Comparison of ENCODE assay signal across 1 cellular context in the genomic region with DNA sequence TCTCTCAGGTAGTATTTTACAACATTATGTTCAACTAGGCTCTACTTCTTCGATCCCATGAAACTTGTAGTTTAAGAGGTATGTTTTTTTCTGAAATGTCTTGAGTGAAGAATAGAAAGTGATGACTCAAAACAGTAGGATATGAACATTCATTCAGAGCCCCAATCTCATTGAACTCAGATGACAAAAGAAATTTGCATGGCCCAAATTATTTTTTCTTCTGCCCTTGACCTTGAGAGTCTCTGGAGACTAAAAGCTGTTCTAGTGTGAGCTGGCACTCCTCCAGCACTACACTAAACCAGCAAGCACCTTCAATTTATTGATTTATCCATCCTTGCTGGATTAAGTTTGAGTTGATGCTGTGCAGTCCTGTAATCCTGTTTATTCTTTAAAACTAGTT.
TF ChIP-seq lines count a peak whose summit lies in the region.

No MANE protein-coding gene starts in this region.

TF ChIP-seq in GM23338, 12 proteins besides CTCF, POLR2A, EP300 and RAD21 (continued from another document):
- TF ChIP-seq, protein P1, sequence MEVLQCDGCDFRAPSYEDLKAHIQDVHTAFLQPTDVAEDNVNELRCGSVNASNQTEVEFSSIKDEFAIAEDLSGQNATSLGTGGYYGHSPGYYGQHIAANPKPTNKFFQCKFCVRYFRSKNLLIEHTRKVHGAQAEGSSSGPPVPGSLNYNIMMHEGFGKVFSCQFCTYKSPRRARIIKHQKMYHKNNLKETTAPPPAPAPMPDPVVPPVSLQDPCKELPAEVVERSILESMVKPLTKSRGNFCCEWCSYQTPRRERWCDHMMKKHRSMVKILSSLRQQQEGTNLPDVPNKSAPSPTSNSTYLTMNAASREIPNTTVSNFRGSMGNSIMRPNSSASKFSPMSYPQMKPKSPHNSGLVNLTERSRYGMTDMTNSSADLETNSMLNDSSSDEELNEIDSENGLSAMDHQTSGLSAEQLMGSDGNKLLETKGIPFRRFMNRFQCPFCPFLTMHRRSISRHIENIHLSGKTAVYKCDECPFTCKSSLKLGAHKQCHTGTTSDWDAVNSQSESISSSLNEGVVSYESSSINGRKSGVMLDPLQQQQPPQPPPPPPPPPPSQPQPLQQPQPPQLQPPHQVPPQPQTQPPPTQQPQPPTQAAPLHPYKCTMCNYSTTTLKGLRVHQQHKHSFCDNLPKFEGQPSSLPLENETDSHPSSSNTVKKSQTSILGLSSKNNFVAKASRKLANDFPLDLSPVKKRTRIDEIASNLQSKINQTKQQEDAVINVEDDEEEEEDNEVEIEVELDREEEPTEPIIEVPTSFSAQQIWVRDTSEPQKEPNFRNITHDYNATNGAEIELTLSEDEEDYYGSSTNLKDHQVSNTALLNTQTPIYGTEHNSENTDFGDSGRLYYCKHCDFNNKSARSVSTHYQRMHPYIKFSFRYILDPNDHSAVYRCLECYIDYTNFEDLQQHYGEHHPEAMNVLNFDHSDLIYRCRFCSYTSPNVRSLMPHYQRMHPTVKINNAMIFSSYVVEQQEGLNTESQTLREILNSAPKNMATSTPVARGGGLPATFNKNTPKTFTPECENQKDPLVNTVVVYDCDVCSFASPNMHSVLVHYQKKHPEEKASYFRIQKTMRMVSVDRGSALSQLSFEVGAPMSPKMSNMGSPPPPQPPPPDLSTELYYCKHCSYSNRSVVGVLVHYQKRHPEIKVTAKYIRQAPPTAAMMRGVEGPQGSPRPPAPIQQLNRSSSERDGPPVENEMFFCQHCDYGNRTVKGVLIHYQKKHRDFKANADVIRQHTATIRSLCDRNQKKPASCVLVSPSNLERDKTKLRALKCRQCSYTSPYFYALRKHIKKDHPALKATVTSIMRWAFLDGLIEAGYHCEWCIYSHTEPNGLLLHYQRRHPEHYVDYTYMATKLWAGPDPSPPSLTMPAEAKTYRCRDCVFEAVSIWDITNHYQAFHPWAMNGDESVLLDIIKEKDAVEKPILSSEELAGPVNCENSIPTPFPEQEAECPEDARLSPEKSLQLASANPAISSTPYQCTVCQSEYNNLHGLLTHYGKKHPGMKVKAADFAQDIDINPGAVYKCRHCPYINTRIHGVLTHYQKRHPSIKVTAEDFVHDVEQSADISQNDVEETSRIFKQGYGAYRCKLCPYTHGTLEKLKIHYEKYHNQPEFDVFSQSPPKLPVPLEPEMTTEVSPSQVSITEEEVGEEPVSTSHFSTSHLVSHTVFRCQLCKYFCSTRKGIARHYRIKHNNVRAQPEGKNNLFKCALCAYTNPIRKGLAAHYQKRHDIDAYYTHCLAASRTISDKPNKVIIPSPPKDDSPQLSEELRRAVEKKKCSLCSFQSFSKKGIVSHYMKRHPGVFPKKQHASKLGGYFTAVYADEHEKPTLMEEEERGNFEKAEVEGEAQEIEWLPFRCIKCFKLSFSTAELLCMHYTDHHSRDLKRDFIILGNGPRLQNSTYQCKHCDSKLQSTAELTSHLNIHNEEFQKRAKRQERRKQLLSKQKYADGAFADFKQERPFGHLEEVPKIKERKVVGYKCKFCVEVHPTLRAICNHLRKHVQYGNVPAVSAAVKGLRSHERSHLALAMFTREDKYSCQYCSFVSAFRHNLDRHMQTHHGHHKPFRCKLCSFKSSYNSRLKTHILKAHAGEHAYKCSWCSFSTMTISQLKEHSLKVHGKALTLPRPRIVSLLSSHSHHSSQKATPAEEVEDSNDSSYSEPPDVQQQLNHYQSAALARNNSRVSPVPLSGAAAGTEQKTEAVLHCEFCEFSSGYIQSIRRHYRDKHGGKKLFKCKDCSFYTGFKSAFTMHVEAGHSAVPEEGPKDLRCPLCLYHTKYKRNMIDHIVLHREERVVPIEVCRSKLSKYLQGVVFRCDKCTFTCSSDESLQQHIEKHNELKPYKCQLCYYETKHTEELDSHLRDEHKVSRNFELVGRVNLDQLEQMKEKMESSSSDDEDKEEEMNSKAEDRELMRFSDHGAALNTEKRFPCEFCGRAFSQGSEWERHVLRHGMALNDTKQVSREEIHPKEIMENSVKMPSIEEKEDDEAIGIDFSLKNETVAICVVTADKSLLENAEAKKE (CRISPR knock-in tag; IDR thresholded peaks at IDR 0.05) = no peak
- TF ChIP-seq NANOG (IDR thresholded peaks at IDR 0.05; ENCODE audit: borderline replicate concordance) = no peak
- TF ChIP-seq, protein P2, sequence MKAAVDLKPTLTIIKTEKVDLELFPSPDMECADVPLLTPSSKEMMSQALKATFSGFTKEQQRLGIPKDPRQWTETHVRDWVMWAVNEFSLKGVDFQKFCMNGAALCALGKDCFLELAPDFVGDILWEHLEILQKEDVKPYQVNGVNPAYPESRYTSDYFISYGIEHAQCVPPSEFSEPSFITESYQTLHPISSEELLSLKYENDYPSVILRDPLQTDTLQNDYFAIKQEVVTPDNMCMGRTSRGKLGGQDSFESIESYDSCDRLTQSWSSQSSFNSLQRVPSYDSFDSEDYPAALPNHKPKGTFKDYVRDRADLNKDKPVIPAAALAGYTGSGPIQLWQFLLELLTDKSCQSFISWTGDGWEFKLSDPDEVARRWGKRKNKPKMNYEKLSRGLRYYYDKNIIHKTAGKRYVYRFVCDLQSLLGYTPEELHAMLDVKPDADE (IDR thresholded peaks at IDR 0.05) = no peak
- no peak for TF ChIP-seq ZNF114 (CRISPR knock-in tag; IDR thresholded peaks at IDR 0.05)
- no peak for TF ChIP-seq POLR2AphosphoS5 (IDR thresholded peaks at IDR 0.05; ENCODE audit: low read depth)
- TF ChIP-seq, protein P3, sequence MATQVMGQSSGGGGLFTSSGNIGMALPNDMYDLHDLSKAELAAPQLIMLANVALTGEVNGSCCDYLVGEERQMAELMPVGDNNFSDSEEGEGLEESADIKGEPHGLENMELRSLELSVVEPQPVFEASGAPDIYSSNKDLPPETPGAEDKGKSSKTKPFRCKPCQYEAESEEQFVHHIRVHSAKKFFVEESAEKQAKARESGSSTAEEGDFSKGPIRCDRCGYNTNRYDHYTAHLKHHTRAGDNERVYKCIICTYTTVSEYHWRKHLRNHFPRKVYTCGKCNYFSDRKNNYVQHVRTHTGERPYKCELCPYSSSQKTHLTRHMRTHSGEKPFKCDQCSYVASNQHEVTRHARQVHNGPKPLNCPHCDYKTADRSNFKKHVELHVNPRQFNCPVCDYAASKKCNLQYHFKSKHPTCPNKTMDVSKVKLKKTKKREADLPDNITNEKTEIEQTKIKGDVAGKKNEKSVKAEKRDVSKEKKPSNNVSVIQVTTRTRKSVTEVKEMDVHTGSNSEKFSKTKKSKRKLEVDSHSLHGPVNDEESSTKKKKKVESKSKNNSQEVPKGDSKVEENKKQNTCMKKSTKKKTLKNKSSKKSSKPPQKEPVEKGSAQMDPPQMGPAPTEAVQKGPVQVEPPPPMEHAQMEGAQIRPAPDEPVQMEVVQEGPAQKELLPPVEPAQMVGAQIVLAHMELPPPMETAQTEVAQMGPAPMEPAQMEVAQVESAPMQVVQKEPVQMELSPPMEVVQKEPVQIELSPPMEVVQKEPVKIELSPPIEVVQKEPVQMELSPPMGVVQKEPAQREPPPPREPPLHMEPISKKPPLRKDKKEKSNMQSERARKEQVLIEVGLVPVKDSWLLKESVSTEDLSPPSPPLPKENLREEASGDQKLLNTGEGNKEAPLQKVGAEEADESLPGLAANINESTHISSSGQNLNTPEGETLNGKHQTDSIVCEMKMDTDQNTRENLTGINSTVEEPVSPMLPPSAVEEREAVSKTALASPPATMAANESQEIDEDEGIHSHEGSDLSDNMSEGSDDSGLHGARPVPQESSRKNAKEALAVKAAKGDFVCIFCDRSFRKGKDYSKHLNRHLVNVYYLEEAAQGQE (IDR thresholded peaks at IDR 0.05; ENCODE audit: unreplicated experiment) = no peak
- TF ChIP-seq CREB1 (CRISPR knock-in tag; IDR thresholded peaks at IDR 0.05; ENCODE audit: low read depth) = no peak
